ENCODE assay signal across 28 cellular contexts in the genomic region with DNA sequence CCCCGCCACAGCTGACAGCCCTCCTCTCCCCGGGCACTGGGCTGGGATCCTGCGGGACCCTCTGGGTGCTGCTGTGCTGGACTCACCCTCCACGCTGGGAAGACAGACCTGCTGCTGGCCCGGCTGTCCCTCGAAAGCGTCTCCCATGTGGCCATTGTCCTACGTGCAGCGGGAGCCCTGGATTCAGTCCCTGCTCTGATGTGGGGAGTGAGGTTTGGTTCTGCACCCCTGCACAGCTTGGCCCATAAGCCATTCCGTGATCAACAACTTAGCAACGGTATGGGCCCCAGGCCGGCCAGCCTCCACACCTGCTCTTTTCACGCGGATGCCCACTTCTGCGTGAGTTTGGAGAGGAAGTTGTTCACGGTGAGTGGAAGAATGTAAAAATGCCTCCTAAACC.
DNase-seq lines count a peak whose midpoint lies in the region; ATAC-seq, FAIRE-seq and TF ChIP-seq lines count a peak whose summit lies in the region.
"Had no signal": no experiment of that assay in that cellular context is flagged by ENCODE, and none has a peak within 500 bp of the region (broad histone marks: within the 10 kb centered on the region; RNA-seq: fewer than 3 reads in every experiment).

No MANE protein-coding gene starts in this region.

- DNase-seq in H7 (peak; percentile 36), kidney (peak; percentile 45), sciatic nerve (ENCODE audit: low spot score) (peak; percentile 23), SHP77 (lab: John Stamatoyannopoulos, UW) (no peak), T-helper 1 cell (no peak), glomerular visceral epithelial cell (ENCODE audit: extremely low spot score) (no peak)
- DNase-seq: AML-193; CD8-positive, alpha-beta memory T cell; DMS 273 treated with DMSO at 0.1 percent for 48 hours; DMS79; EL; GDM1; HCEC 1CT; KBM-7; MV-4-11; NCI-H1105; NCI-H1436 treated with DMSO at 0.1 percent for 48 hours; NCI-H187 treated with DMSO at 0.1 percent for 48 hours; NCI-H2107; NCI-H446 treated with DMSO at 0.1 percent for 48 hours; NCI-H526; NCI-H82; PC-9; Right ventricle myocardium superior had no signal

- no peak overlapping the region for H3K9ac ChIP-seq in BLaER1
- H3K9ac ChIP-seq in kidney (ENCODE audit: low read length in 2 of 2) = no peak overlapping the region

- intact Hi-C loops in kidney (cut with DNase I) (no loop called here), sciatic nerve (cut with DNase I) (no loop called here)

- no peaks in the 10 kb centered on the region for H3K36me3 ChIP-seq in BLaER1
- H3K36me3 ChIP-seq in H7 (replicated peaks; ENCODE audit: control insufficient read depth, insufficient read depth, low read length) = no peaks in the 10 kb centered on the region
- H3K36me3 ChIP-seq in kidney (ENCODE audit: control insufficient read depth in 1 of 2, insufficient read depth in 2 of 2, low read length in 2 of 2) = no peaks in the 10 kb centered on the region

- FAIRE-seq in kidney (lab: Jason Lieb, UNC) = no peak
- FAIRE-seq: A549, GM12878 had no signal

- H3K4me2 ChIP-seq in BLaER1 = peak overlapping the region; percentile 73
- H3K4me2 ChIP-seq: A549, GM23338, PC-9 had no signal

- H3K27ac ChIP-seq in BLaER1 (no peak overlapping the region), kidney (ENCODE audit: low read depth in 2 of 2, low read length in 2 of 2) (no peak overlapping the region)
- H3K27ac ChIP-seq: A549, PC-9 had no signal

- no peak for ATAC-seq in sciatic nerve
- ATAC-seq: GM12878, GM23338 had no signal

- no peaks in the 10 kb centered on the region for H4K20me1 ChIP-seq in BLaER1

- H3K4me1 ChIP-seq in BLaER1 (peaks cover 31% of the 10 kb centered on the region), kidney (ENCODE audit: control insufficient read depth in 1 of 2, insufficient read depth in 1 of 2, low read depth in 1 of 2, low read length in 2 of 2) (no peaks in the 10 kb centered on the region)
- H3K4me1 ChIP-seq: A549 had no signal

- H3K4me3 ChIP-seq in BLaER1 (no peak overlapping the region), H7 (ENCODE audit: insufficient read depth, low read depth, low read length) (no peak overlapping the region), kidney (ENCODE audit: low read length in 2 of 2) (no peak overlapping the region)
- H3K4me3 ChIP-seq: A549, GM12878, GM23338, PC-9 had no signal

- no peak for TF ChIP-seq CTCF in kidney (IDR thresholded peaks at IDR 0.05; ENCODE audit: borderline replicate concordance, extremely low read depth, insufficient read depth)

- H3K27me3 ChIP-seq in BLaER1 (no peaks in the 10 kb centered on the region), H7 (ENCODE audit: control insufficient read depth, insufficient read depth, low read length) (no peaks in the 10 kb centered on the region)

- H3K9me3 ChIP-seq in BLaER1 (no peaks in the 10 kb centered on the region), kidney (ENCODE audit: control insufficient read depth in 1 of 2, low read length in 2 of 2) (no peaks in the 10 kb centered on the region)
- H3K9me3 ChIP-seq: A549 had no signal

Comparison
In these comparisons a context has a peak if more than half of its experiments do, and no peak if none do; other contexts are left out.
1. DNase-seq: peak in H7 (single experiment), kidney (single experiment) and sciatic nerve (single experiment); none in SHP77 (0 of 2), T-helper 1 cell (0 of 5) and glomerular visceral epithelial cell (single experiment).